In the genomic region with DNA sequence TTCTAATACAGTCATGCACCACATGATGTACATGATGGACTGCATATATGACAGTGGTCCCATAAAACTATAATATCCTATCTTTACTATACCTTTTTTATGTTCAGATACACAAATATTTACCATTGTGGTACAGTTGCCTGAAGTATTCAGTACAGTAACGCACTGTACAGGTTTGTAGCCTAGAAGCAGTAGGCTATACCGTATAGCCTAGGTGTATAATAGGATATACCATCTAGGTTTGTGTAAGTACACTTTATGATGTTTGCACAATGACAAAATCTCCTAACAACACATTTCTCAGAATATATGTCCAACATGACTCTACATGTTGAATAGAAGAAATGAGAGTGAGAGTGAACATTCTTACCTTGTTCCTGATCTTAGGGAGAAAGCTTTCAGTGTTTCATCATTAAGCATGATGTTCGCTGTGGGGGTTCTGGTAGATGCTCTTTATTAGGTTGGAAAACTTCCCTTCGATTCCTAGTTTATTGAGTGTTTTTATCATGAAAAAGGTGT, we compare ENCODE assay signal across 21 cellular contexts. TPM values are rescaled to one million over a fixed set of nuclear protein-coding genes. Genes with fewer than 3 reads are reported as not detected.
DNase-seq lines count a peak whose midpoint lies in the region; ATAC-seq, FAIRE-seq and TF ChIP-seq lines count a peak whose summit lies in the region.
"Had no signal": no experiment of that assay in that cellular context is flagged by ENCODE, and none has a peak within 500 bp of the region (broad histone marks: within the 10 kb centered on the region; RNA-seq: fewer than 3 reads in every experiment).

No MANE protein-coding gene starts in this region.

- no peaks in the 10 kb centered on the region for H3K9me3 Mint-ChIP-seq in neural crest cell
- H3K9me3 Mint-ChIP-seq in activated CD4-positive, alpha-beta T cell treated with anti-CD3 and anti-CD28 coated beads for 36 hours (ENCODE audit: low read depth), result no peaks in the 10 kb centered on the region

- H3K4me1 ChIP-seq in PC-3 (ENCODE audit: insufficient read depth, low read length), result peaks cover 10% of the 10 kb centered on the region; the same call in 1 of the 2 replicates
- peaks cover 6% of the 10 kb centered on the region for H3K4me1 ChIP-seq in foreskin keratinocyte

- no peaks in the 10 kb centered on the region for H4K20me1 ChIP-seq in PC-3 (ENCODE audit: low read length)

- H2AFZ ChIP-seq in PC-3 (ENCODE audit: low read length), result no peak overlapping the region
- H2AFZ ChIP-seq: GM23248 had no signal

- no peaks in the 10 kb centered on the region for H3K9me3 ChIP-seq in PC-3 (ENCODE audit: low read length)

- CTCF ChIA-PET in PC-3 (lab: Charles Lee), result no interaction called here
- CTCF ChIA-PET in activated CD4-positive, alpha-beta T cell treated with anti-CD3 and anti-CD28 coated beads for 36 hours (lab: Charles Lee), result no interaction called here

- FAIRE-seq in bronchial epithelial cell (lab: Jason Lieb, UNC), result no peak
- FAIRE-seq: GM12891, H1 had no signal

- no peak overlapping the region for H3K27ac ChIP-seq in PC-3 (ENCODE audit: low read length)
- H3K27ac ChIP-seq in foreskin keratinocyte, result no peak overlapping the region
- H3K27ac ChIP-seq: GM23248 had no signal

- peak overlapping the region; percentile 51 for H3K27ac Mint-ChIP-seq in neural crest cell (ENCODE audit: unreplicated experiment)
- H3K27ac Mint-ChIP-seq in activated CD4-positive, alpha-beta T cell treated with anti-CD3 and anti-CD28 coated beads for 36 hours, result no peak overlapping the region
- H3K27ac Mint-ChIP-seq: CD4-positive, alpha-beta memory T cell had no signal

- no peak overlapping the region for H3K4me3 Mint-ChIP-seq in neural crest cell
- H3K4me3 Mint-ChIP-seq in activated CD4-positive, alpha-beta T cell treated with anti-CD3 and anti-CD28 coated beads for 36 hours, result no peak overlapping the region
- H3K4me3 Mint-ChIP-seq: CD4-positive, alpha-beta memory T cell had no signal

- H3K27me3 Mint-ChIP-seq in neural crest cell (ENCODE audit: low read depth), result no peaks in the 10 kb centered on the region
- no peaks in the 10 kb centered on the region for H3K27me3 Mint-ChIP-seq in activated CD4-positive, alpha-beta T cell treated with anti-CD3 and anti-CD28 coated beads for 36 hours

- ATAC-seq in PC-3 (peak; percentile 67), foreskin keratinocyte (no peak), GM21717 (IDR thresholded peaks at IDR 0.05; ENCODE audit: unreplicated experiment) (no peak)
- ATAC-seq in activated CD4-positive, alpha-beta T cell treated with anti-CD3 and anti-CD28 coated beads for 36 hours, result no peak

- H3K27me3 ChIP-seq in PC-3 (ENCODE audit: low read length), result no peaks in the 10 kb centered on the region
- H3K27me3 ChIP-seq in bronchial epithelial cell (ENCODE audit: control insufficient read depth, insufficient read depth, low read length), result no peaks in the 10 kb centered on the region
- no peaks in the 10 kb centered on the region for H3K27me3 ChIP-seq in foreskin keratinocyte

- no TSS peak for BruUV-seq in PC-3 (replicated peaks; lab: Mats Ljungman, UMichigan)

- POLR2A ChIA-PET in PC-3 (lab: Charles Lee; ENCODE audit: unreplicated experiment), result no interaction called here
- POLR2A ChIA-PET in activated CD4-positive, alpha-beta T cell treated with anti-CD3 and anti-CD28 coated beads for 36 hours (lab: Charles Lee), result no interaction called here

- no peaks in the 10 kb centered on the region for H3K79me2 ChIP-seq in PC-3 (ENCODE audit: low read length)

- intact Hi-C loops in PC-3 (cut with micrococcal nuclease), result no loop called here
- intact Hi-C loops in activated CD4-positive, alpha-beta T cell treated with anti-CD3 and anti-CD28 coated beads for 36 hours (cut with DNase I, micrococcal nuclease), result no loop called here

- H3K9ac ChIP-seq in PC-3 (ENCODE audit: low read length), result no peak overlapping the region
- H3K9ac ChIP-seq: GM23248 had no signal

- H3K9me2 ChIP-seq in PC-3 (replicated peaks; ENCODE audit: low read length), result no peaks in the 10 kb centered on the region

- peaks cover 52% of the 10 kb centered on the region for H3K36me3 Mint-ChIP-seq in neural crest cell (ENCODE audit: low read depth)
- H3K36me3 Mint-ChIP-seq in activated CD4-positive, alpha-beta T cell treated with anti-CD3 and anti-CD28 coated beads for 36 hours (ENCODE audit: low read depth), result no peaks in the 10 kb centered on the region

- H3K4me3 ChIP-seq in PC-3 (ENCODE audit: low read length) (no peak overlapping the region), bronchial epithelial cell (ENCODE audit: low read depth, low read length) (no peak overlapping the region)
- H3K4me3 ChIP-seq: GM23248 had no signal

- H3K4me2 ChIP-seq in PC-3 (ENCODE audit: low read length), result 0 out of 2 replicates have a peak overlapping the region, but pooled peaks have one; percentile 1

- H3K36me3 ChIP-seq in PC-3 (ENCODE audit: low read depth, low read length) (no peaks in the 10 kb centered on the region; the same call in 1 of the 2 replicates), bronchial epithelial cell (ENCODE audit: control insufficient read depth, insufficient read depth, low read length) (peaks cover 10% of the 10 kb centered on the region)

- TF ChIP-seq CTCF in PC-3 (conservative IDR thresholded peaks at IDR 0.05; ENCODE audit: low read depth, low read length) (no peak), bronchial epithelial cell (IDR thresholded peaks at IDR 0.05; ENCODE audit: insufficient read depth, low read length, severe bottlenecking) (no peak), foreskin keratinocyte (conservative IDR thresholded peaks at IDR 0.05) (no peak), neural crest cell (conservative IDR thresholded peaks at IDR 0.05) (no peak)

- H3K4me1 Mint-ChIP-seq in neural crest cell, result no peaks in the 10 kb centered on the region
- no peaks in the 10 kb centered on the region for H3K4me1 Mint-ChIP-seq in activated CD4-positive, alpha-beta T cell treated with anti-CD3 and anti-CD28 coated beads for 36 hours
- H3K4me1 Mint-ChIP-seq: CD4-positive, alpha-beta memory T cell had no signal

- peak; percentile 27 for DNase-seq in PC-3
- DNase-seq in bronchial epithelial cell (ENCODE audit: low read depth), result peak; percentile 84
- peak; percentile 30 to 45 for DNase-seq in foreskin keratinocyte
- DNase-seq in neural crest cell (ENCODE audit: low read depth, low spot score), result no peak
- no peak for DNase-seq in activated CD4-positive, alpha-beta T cell treated with anti-CD3 and anti-CD28 coated beads for 48 hours
- no peak for DNase-seq in activated CD4-positive, alpha-beta T cell treated with anti-CD3 and anti-CD28 coated beads for 36 hours
- DNase-seq: C1 segment of cervical spinal cord; Calu3; CD4-positive, alpha-beta memory T cell; COR-L47; DMS53; DMS79 treated with DMSO at 0.1 percent for 48 hours; GF-D8; H7 had no signal

- no peaks in the 10 kb centered on the region for H3F3A ChIP-seq in PC-3 (ENCODE audit: low read length, unreplicated experiment)

RNA-seq across cellular contexts. Expression of a gene that starts 31.8 kb away (rescaled TPM):
- total RNA-seq in PC-3 (2014; rRNA removed) (0.22 TPM in 1 of 2 replicates, not detected in the other), bronchial epithelial cell (not detected in 2 replicates), foreskin keratinocyte (not detected in 2 replicates), neural crest cell (0.40 TPM in 1 of 2 replicates, not detected in the other)
- polyA plus RNA-seq in foreskin keratinocyte, result not detected in 2 replicates
- total RNA-seq in activated CD4-positive, alpha-beta T cell treated with anti-CD3 and anti-CD28 coated beads for 36 hours, result not detected
- total RNA-seq: A673; CD4-positive, alpha-beta memory T cell; G401; GM23248 had no signal
- polyA plus RNA-seq: CD4-positive, alpha-beta memory T cell; GM23248 had no signal

RNA-seq across cellular contexts. Expression of a gene that starts 52.8 kb away (rescaled TPM):
- 4.4 and 6.3 TPM in 2 replicates for total RNA-seq in PC-3 (2014; rRNA removed)
- 0.26 TPM in 1 of 2 replicates, not detected in the other for total RNA-seq in bronchial epithelial cell
- 0.85 and 3.1 TPM in 2 replicates for total RNA-seq in foreskin keratinocyte
- polyA plus RNA-seq in foreskin keratinocyte, result 1.7 and 2.4 TPM in 2 replicates
- total RNA-seq in neural crest cell, result not detected in 2 replicates
- total RNA-seq in activated CD4-positive, alpha-beta T cell treated with anti-CD3 and anti-CD28 coated beads for 36 hours, result not detected
- total RNA-seq: A673; CD4-positive, alpha-beta memory T cell; Daoy; GM23248 had no signal
- polyA plus RNA-seq: CD4-positive, alpha-beta memory T cell; GM23248 had no signal

Comparison
In these comparisons a context has a peak if more than half of its experiments do, and no peak if none do; other contexts are left out.
1. DNase-seq: peak in PC-3 (single experiment), bronchial epithelial cell (single experiment) and foreskin keratinocyte (2 of 2); none in neural crest cell (single experiment), activated CD4-positive, alpha-beta T cell treated with anti-CD3 and anti-CD28 coated beads for 48 hours (single experiment) and activated CD4-positive, alpha-beta T cell treated with anti-CD3 and anti-CD28 coated beads for 36 hours (single experiment).